ENCODE assay signal across 8 cellular contexts in genomic region chr1:153544453-153545066, GRCh38. TPM values are rescaled to one million over a fixed set of nuclear protein-coding genes. Genes with fewer than 3 reads are reported as not detected.
DNase-seq lines count a peak whose midpoint lies in the region; ATAC-seq and TF ChIP-seq lines count a peak whose summit lies in the region.

No MANE protein-coding gene starts in this region.

- peaks cover 11% of the 10 kb centered on the region for H3K36me3 Mint-ChIP-seq in Caco-2 (ENCODE audit: insufficient read depth, unreplicated experiment)

- H3K9me3 ChIP-seq in Caco-2 (no peaks in the 10 kb centered on the region), Peyer's patch (no peaks in the 10 kb centered on the region)

- intact Hi-C loops in Caco-2 (cut with micrococcal nuclease; ENCODE audit: unreplicated experiment): loop anchor here (1.0 kb wide), 2 partner anchors 11 to 22 kb away; no protein-coding TSS in a partner anchor

- no peaks in the 10 kb centered on the region for H3K27me3 ChIP-seq in Caco-2 (replicated peaks; ENCODE audit: control insufficient read depth, insufficient read depth, low read length)
- H3K27me3 ChIP-seq in Peyer's patch: no peaks in the 10 kb centered on the region
- no peaks in the 10 kb centered on the region for H3K27me3 ChIP-seq in rectal smooth muscle tissue (ENCODE audit: control insufficient read depth, insufficient read depth, low read length)

- TF ChIP-seq POLR2A in Peyer's patch (IDR thresholded peaks at IDR 0.05): no peak

- ATAC-seq in left lobe of liver (no peak), HG03442 (IDR thresholded peaks at IDR 0.05; ENCODE audit: unreplicated experiment) (no peak), HG03571 (IDR thresholded peaks at IDR 0.05; ENCODE audit: unreplicated experiment) (no peak)

- peaks cover 50% of the 10 kb centered on the region for H3K4me1 Mint-ChIP-seq in Caco-2 (ENCODE audit: low read depth, unreplicated experiment)

- H3K27me3 Mint-ChIP-seq in Caco-2 (ENCODE audit: insufficient read depth, unreplicated experiment): no peaks in the 10 kb centered on the region

- peak overlapping the region; percentile 71 for H3K4me3 Mint-ChIP-seq in Caco-2 (ENCODE audit: unreplicated experiment)

- H3K27ac ChIP-seq in Peyer's patch: peak overlapping the region; percentile 78 to 91 (median 81)
- peak overlapping the region; percentile 83 for H3K27ac ChIP-seq in rectal smooth muscle tissue (ENCODE audit: low read depth, low read length)

- POLR2A ChIA-PET in Caco-2 (lab: Charles Lee): interaction anchor here (0.6 to 1.7 kb wide), 9 partner anchors 9 to 183 kb away, joined by 3 to 15 read pairs (median 5); partner anchors contain the start of genes CHTOP, S100A13, S100A14 and S100A6

- H3K4me3 ChIP-seq in Caco-2 (ENCODE audit: low read depth, low read length) (no peak overlapping the region), Peyer's patch (peak overlapping the region; percentile 39 to 53 (median 42)), fibroblast of mammary gland (ENCODE audit: control insufficient read depth, low read depth, low read length) (peak overlapping the region; percentile 73), rectal smooth muscle tissue (ENCODE audit: low read length) (peak overlapping the region; percentile 48)

- no peaks in the 10 kb centered on the region for H3K36me3 ChIP-seq in Caco-2 (ENCODE audit: control insufficient read depth, insufficient read depth, low read length)
- no peaks in the 10 kb centered on the region for H3K36me3 ChIP-seq in Peyer's patch
- peaks cover 7% of the 10 kb centered on the region for H3K36me3 ChIP-seq in rectal smooth muscle tissue (ENCODE audit: control insufficient read depth, insufficient read depth, low read length)

- no peak for DNase-seq in Caco-2
- DNase-seq in Peyer's patch: no peak
- no peak for DNase-seq in fibroblast of mammary gland (ENCODE audit: low read depth)
- DNase-seq in left lobe of liver (ENCODE audit: low spot score): no peak
- DNase-seq in NCI-H524 treated with DMSO at 0.1 percent for 48 hours (lab: John Stamatoyannopoulos, UW): no peak

- peaks cover 50% of the 10 kb centered on the region for H3K4me1 ChIP-seq in Caco-2
- H3K4me1 ChIP-seq in Peyer's patch: peaks cover 4 to 72% (median 29%) of the 10 kb centered on the region in 4 donors
- H3K4me1 ChIP-seq in rectal smooth muscle tissue (ENCODE audit: control insufficient read depth, insufficient read depth, low read length): peaks cover 49% of the 10 kb centered on the region

- no peaks in the 10 kb centered on the region for H3K9me3 Mint-ChIP-seq in Caco-2 (ENCODE audit: unreplicated experiment)

- CTCF ChIA-PET in Caco-2 (lab: Charles Lee): interaction anchor here (0.6 to 3.3 kb wide), 8 partner anchors 9 to 83 kb away, joined by 3 to 16 read pairs (median 4); partner anchors contain the start of genes S100A13 and S100A6

- H3K9ac ChIP-seq in rectal smooth muscle tissue (ENCODE audit: low read length): no peak overlapping the region

- peak overlapping the region; percentile 95 for H3K27ac Mint-ChIP-seq in Caco-2 (ENCODE audit: unreplicated experiment)

- TSS peak; percentile 70 for BruUV-seq in Caco-2 (replicated peaks; lab: Mats Ljungman, UMichigan)

- no peak for TF ChIP-seq CTCF in Caco-2 (IDR thresholded peaks at IDR 0.05; ENCODE audit: insufficient read depth in 1 of 2, low read depth in 1 of 2, low read length in 1 of 2, severe bottlenecking in 1 of 2, unreplicated experiment in 1 of 2)
- TF ChIP-seq CTCF in Peyer's patch (IDR thresholded peaks at IDR 0.05): no peak
- no peak for TF ChIP-seq CTCF in fibroblast of mammary gland (conservative IDR thresholded peaks at IDR 0.05; ENCODE audit: control insufficient read depth, insufficient read depth, low read depth, low read length)

RNA-seq across cellular contexts. Expression of gene S100A4, which starts 1.0 kb away (rescaled TPM):
- total RNA-seq in Caco-2 (2022) (53.6 and 54.4 TPM in 2 replicates), Peyer's patch (100 to 1,000 TPM in 1 of 4 donors, 10 to 100 TPM in 3; 38.2 to 435 (median 53.6) TPM), left lobe of liver (7.1 TPM)

RNA-seq across cellular contexts. Expression of gene S100A5, which starts 3.8 kb away (rescaled TPM):
- total RNA-seq in Caco-2 (2022): not detected in 2 replicates
- total RNA-seq in Peyer's patch: not detected
- not detected for total RNA-seq in left lobe of liver

RNA-seq across cellular contexts. Expression of gene S100A3, which starts 4.5 kb away (rescaled TPM):
- total RNA-seq in Caco-2 (2022): 0.61 and 0.84 TPM in 2 replicates
- not detected for total RNA-seq in Peyer's patch
- total RNA-seq in left lobe of liver: not detected

RNA-seq across cellular contexts. Expression of gene S100A6, which starts 8.8 kb away (rescaled TPM):
- 416 and 432 TPM in 2 replicates for total RNA-seq in Caco-2 (2022)
- total RNA-seq in Peyer's patch: 100 to 1,000 TPM; 321 to 366 (median 334) TPM
- total RNA-seq in left lobe of liver: 13.9 TPM

RNA-seq across cellular contexts. Expression of gene S100A2, which starts 21.1 kb away (rescaled TPM):
- total RNA-seq in Caco-2 (2022): 2.4 and 3.0 TPM in 2 replicates
- not detected for total RNA-seq in Peyer's patch
- 0.55 TPM for total RNA-seq in left lobe of liver
